Comparison of ENCODE assay signal across 37 cellular contexts in genomic region chr12:7844131-7844530, GRCh38. TPM values are rescaled to one million over a fixed set of nuclear protein-coding genes. Genes with fewer than 3 reads are reported as not detected.
DNase-seq lines count a peak whose midpoint lies in the region; ATAC-seq, FAIRE-seq and TF ChIP-seq lines count a peak whose summit lies in the region.
"Had no signal": no experiment of that assay in that cellular context is flagged by ENCODE, and none has a peak within 500 bp of the region (broad histone marks: within the 10 kb centered on the region; RNA-seq: fewer than 3 reads in every experiment).

No MANE protein-coding gene starts in this region.

- 0 out of 2 replicates have a peak overlapping the region, but pooled peaks have one; percentile 6 for H2BK20ac ChIP-seq in H1 (ENCODE audit: low read length)

- no peak overlapping the region for H4K8ac ChIP-seq in H1 (ENCODE audit: extremely low read depth, insufficient read depth, low read length)

- H3K27ac ChIP-seq in HUES6 (ENCODE audit: low read depth, low read length) (peak overlapping the region; percentile 59; the same call in 1 of the 2 replicates), H1 (ENCODE audit: low read depth, low read length) (no peak overlapping the region), tibial nerve (no peak overlapping the region)
- H3K27ac ChIP-seq: A549, left ventricle myocardium inferior, SK-N-MC, suprapubic skin had no signal

- no peak overlapping the region for H3K56ac ChIP-seq in H1 (replicated peaks; ENCODE audit: insufficient read length, low read depth, low read length)

- H3K4me3 Mint-ChIP-seq in CD14-positive monocyte (no peak overlapping the region), neural crest cell (no peak overlapping the region)
- H3K4me3 Mint-ChIP-seq: activated T-helper 1 cell treated with anti-CD3 and anti-CD28 coated beads, Interleukin-12 subunit alpha, Interleukin-12 subunit beta, Interleukin-2, Interleukin-4 antibody, amounts not matched to agents 30 ng/mL and 10 ng/mL and 1 ng/mL, durations not matched to agents 14 hours and 24 hours and 36 hours; T-helper 1 cell treated with Interleukin-12 subunit alpha and Interleukin-12 subunit beta and Interleukin-4 antibody, amounts not matched to agents 30 μg/mL and 1 μg/mL, for 36 hours had no signal

- TF ChIP-seq POLR2A in H1 (IDR thresholded peaks at IDR 0.05; ENCODE audit: control extremely low read depth in 1 of 2, low read depth in 2 of 2, low read length in 2 of 2) (no peak), tibial nerve (IDR thresholded peaks at IDR 0.05) (no peak)

- no peak overlapping the region for H2BK5ac ChIP-seq in H1 (ENCODE audit: low read depth, low read length)

- H3K27ac Mint-ChIP-seq in CD14-positive monocyte (peak overlapping the region; percentile 81 to 89 (median 86)), neural crest cell (ENCODE audit: unreplicated experiment) (peak overlapping the region; percentile 21)

- no peak for TF ChIP-seq CTCF in CD14-positive monocyte (IDR thresholded peaks at IDR 0.05)
- TF ChIP-seq CTCF in H1 (IDR thresholded peaks at IDR 0.05; ENCODE audit: control extremely low read depth in 1 of 3, insufficient read depth in 1 of 3, low read depth in 1 of 3, low read length in 3 of 3), result no peak
- TF ChIP-seq CTCF in neural crest cell (conservative IDR thresholded peaks at IDR 0.05), result no peak
- TF ChIP-seq CTCF in tibial nerve (IDR thresholded peaks at IDR 0.05), result no peak

- H3K18ac ChIP-seq in H1 (ENCODE audit: extremely low read depth, low read length), result no peak overlapping the region

- peaks cover 0 to 2% (median 0%) of the 10 kb centered on the region in 7 donors for H3K9me3 Mint-ChIP-seq in CD14-positive monocyte
- no peaks in the 10 kb centered on the region for H3K9me3 Mint-ChIP-seq in neural crest cell
- H3K9me3 Mint-ChIP-seq: activated CD4-positive, alpha-beta memory T cell treated with anti-CD3 and anti-CD28 coated beads, Interleukin-2, amount 10 ng/mL, durations not matched to agents 7 days and 5 days; activated T-helper 1 cell treated with anti-CD3 and anti-CD28 coated beads, Interleukin-12 subunit alpha, Interleukin-12 subunit beta, Interleukin-2, Interleukin-4 antibody, amounts not matched to agents 30 ng/mL and 10 ng/mL and 1 ng/mL, durations not matched to agents 14 hours and 24 hours and 36 hours; CD4-positive, alpha-beta memory T cell; naive thymus-derived CD8-positive, alpha-beta T cell; T-helper 1 cell treated with Interleukin-12 subunit alpha and Interleukin-12 subunit beta and Interleukin-4 antibody, amounts not matched to agents 30 μg/mL and 1 μg/mL, for 36 hours had no signal

- no peak overlapping the region for H2BK120ac ChIP-seq in H1 (replicated peaks; ENCODE audit: low read depth, low read length)

- no peak overlapping the region for H4K5ac ChIP-seq in H1 (ENCODE audit: insufficient read length, low read depth, low read length)

- H3K79me2 ChIP-seq in H1 (ENCODE audit: control insufficient read depth in 1 of 2, insufficient read depth in 2 of 2, low read length in 2 of 2), result no peaks in the 10 kb centered on the region

- ATAC-seq in left lobe of liver, result no peak
- ATAC-seq: A549, PC-3 had no signal

- TF ChIP-seq RAD21 in H1 (IDR thresholded peaks at IDR 0.05 in 1 of 2, conservative IDR thresholded peaks at IDR 0.05 in 1 of 2; ENCODE audit: low read depth in 2 of 2, low read length in 2 of 2), result no peak

- FAIRE-seq in H1 (lab: Jason Lieb, UNC), result no peak
- FAIRE-seq: A549, small intestine had no signal

- POLR2A ChIA-PET in H1 (lab: Charles Lee; ENCODE audit: partially characterized antibody), result interaction anchor here (1.0 kb wide), 1 partner anchor 62 kb away, joined by 3 read pairs; no protein-coding TSS in a partner anchor

- TF ChIP-seq EP300 in H1 (IDR thresholded peaks at IDR 0.05; ENCODE audit: borderline replicate concordance in 1 of 2, low read depth in 2 of 2, low read length in 2 of 2) (no peak), tibial nerve (IDR thresholded peaks at IDR 0.05) (no peak)

- peaks cover 25% of the 10 kb centered on the region for H3K4me1 ChIP-seq in HUES6 (ENCODE audit: control insufficient read depth, insufficient read depth, low read length)
- H3K4me1 ChIP-seq in H1 (replicated peaks in 1 of 4; ENCODE audit: control insufficient read depth in 3 of 4, insufficient read depth in 4 of 4, low read length in 3 of 4), result peaks cover 0 to 5% (median 3%) of the 10 kb centered on the region in 4 experiments; a peak in 3 of 7 replicates
- peaks cover 0 to 9% (median 0%) of the 10 kb centered on the region in 4 donors for H3K4me1 ChIP-seq in tibial nerve
- H3K4me1 ChIP-seq: A549, left ventricle myocardium inferior, suprapubic skin had no signal

- H3K4ac ChIP-seq in H1 (replicated peaks; ENCODE audit: insufficient read length, low read depth, low read length), result no peak overlapping the region

- H3K23ac ChIP-seq in H1 (ENCODE audit: insufficient read length), result no peak overlapping the region

- H3K36me3 Mint-ChIP-seq in CD14-positive monocyte, result no peaks in the 10 kb centered on the region
- no peaks in the 10 kb centered on the region for H3K36me3 Mint-ChIP-seq in neural crest cell (ENCODE audit: low read depth)
- H3K36me3 Mint-ChIP-seq: CD4-positive, alpha-beta memory T cell had no signal

- H3K4me3 ChIP-seq in HUES6 (ENCODE audit: low read depth, low read length), result peak overlapping the region; percentile 41; the same call in 1 of the 2 replicates
- H3K4me3 ChIP-seq in H1 (ENCODE audit: extremely low read depth in 1 of 4, insufficient read depth in 2 of 4, low read depth in 3 of 4, low read length in 4 of 4), result no peak overlapping the region
- no peak overlapping the region for H3K4me3 ChIP-seq in tibial nerve
- H3K4me3 ChIP-seq: A549, GM12878, left ventricle myocardium inferior, SK-N-MC, suprapubic skin had no signal

- H2BK15ac ChIP-seq in H1 (ENCODE audit: low read length), result no peak overlapping the region

- H3K23me2 ChIP-seq in H1 (ENCODE audit: low read depth, low read length), result no peaks in the 10 kb centered on the region

- H3K27me3 Mint-ChIP-seq in CD14-positive monocyte (ENCODE audit: low read depth in 3 of 3), result peaks cover 0 to 7% (median 0%) of the 10 kb centered on the region in 3 donors
- H3K27me3 Mint-ChIP-seq in neural crest cell (ENCODE audit: low read depth), result peaks cover 7% of the 10 kb centered on the region

- intact Hi-C loops in CD14-positive monocyte (cut with micrococcal nuclease), result no loop called here

- H3K4me1 Mint-ChIP-seq in CD14-positive monocyte (peaks cover 31% of the 10 kb centered on the region), neural crest cell (peaks cover 26% of the 10 kb centered on the region)

- no peak overlapping the region for H2BK12ac ChIP-seq in H1 (ENCODE audit: low read depth, low read length)

- DNase-seq in CD14-positive monocyte (ENCODE audit: low spot score) (no peak), H1 (ENCODE audit: low read depth in 1 of 2, low spot score in 2 of 2) (no peak), neural crest cell (ENCODE audit: low read depth, low spot score) (no peak), midbrain (lab: John Stamatoyannopoulos, UW) (no peak), left lobe of liver (ENCODE audit: low spot score) (no peak), tibial nerve (ENCODE audit: low spot score in 2 of 2) (no peak)
- no peak for DNase-seq in activated naive CD4-positive, alpha-beta T cell (lab: John Stamatoyannopoulos, UW)
- DNase-seq: activated CD4-positive, alpha-beta memory T cell treated with anti-CD3 and anti-CD28 coated beads, Interleukin-2, amount 10 ng/mL, durations not matched to agents 7 days and 5 days; activated CD4-positive, CD25-positive, alpha-beta regulatory T cell treated with anti-CD3 and anti-CD28 coated beads, Interleukin-2, amount 50 U/mL, for 72 hours; activated CD8-positive, alpha-beta memory T cell treated with anti-CD3 and anti-CD28 coated beads, Interleukin-2, amount 50 U/mL, for 4 hours; activated naive CD4-positive, alpha-beta T cell treated with anti-CD3 and anti-CD28 coated beads, Interleukin-2, amount 50 U/mL, for 16 hours; amygdala; EL; glutamatergic neuron; HCEC 1CT; islet precursor cell; Kasumi-1; left ventricle myocardium inferior; NCI-H1417; NCI-H2029; NCI-H524; NK-92 treated with Interleukin-12 subunit alpha and Interleukin-12 subunit beta, amount 100 ng/mL, for 24 hours; PC-3; small intestine; stimulated activated CD4-positive, alpha-beta T cell treated with anti-CD3 and anti-CD28 coated beads, Interleukin-1b, Interleukin-23, amount 100 ng/mL, for 48 hours; stimulated activated naive CD4-positive, alpha-beta T cell treated with Interleukin-2 at 50 U/mL for 16 hours had no signal

- H3K9ac ChIP-seq in HUES6 (ENCODE audit: low read length), result peak overlapping the region; percentile 43
- no peak overlapping the region for H3K9ac ChIP-seq in H1 (replicated peaks in 1 of 4; ENCODE audit: extremely low read depth in 1 of 4, low read depth in 3 of 4, low read length in 3 of 4)

- H3K9me3 ChIP-seq in HUES6 (ENCODE audit: control insufficient read depth, insufficient read depth, low read depth, low read length) (peaks cover 2% of the 10 kb centered on the region; the same call in 1 of the 2 replicates), H1 (ENCODE audit: insufficient read depth in 2 of 2, low read depth in 1 of 2, low read length in 1 of 2) (no peaks in the 10 kb centered on the region), tibial nerve (no peaks in the 10 kb centered on the region)
- H3K9me3 ChIP-seq: A549, left ventricle myocardium inferior, suprapubic skin had no signal

- CTCF ChIA-PET in H1 (lab: Charles Lee; ENCODE audit: partially characterized antibody), result interaction anchor here (0.6 to 3.5 kb wide), 3 partner anchors 12 to 234 kb away, joined by 3 to 15 read pairs (median 3); no protein-coding TSS in a partner anchor

- H2AFZ ChIP-seq in H1 (ENCODE audit: low read length), result no peak overlapping the region

- no peak overlapping the region for H3K4me2 ChIP-seq in H1 (ENCODE audit: insufficient read depth in 1 of 2, low read depth in 2 of 2, low read length in 2 of 2)
- H3K4me2 ChIP-seq: A549 had no signal

- whole genome bisulfite sequencing in H1 (ENCODE audit: extremely low coverage in 1 of 2, insufficient coverage in 1 of 2, insufficient read length in 1 of 2, insufficient replicate concordance in 2 of 2, low coverage in 1 of 2, low lambda C conversion rate in 2 of 2, missing lambda C conversion rate in 1 of 2), 2 experiments, result 81% methylated on average over 5 of the region's 5 CpGs; no CpG with 5 or more reads in 1 of the 2 experiments
- 46 to 51% methylated on average over 5 of the region's 5 CpGs for whole genome bisulfite sequencing in tibial nerve, 2 donors

- no peak overlapping the region for H3K14ac ChIP-seq in H1 (ENCODE audit: insufficient read length)

- H3K36me3 ChIP-seq in HUES6 (ENCODE audit: control insufficient read depth, insufficient read depth, low read length) (no peaks in the 10 kb centered on the region), H1 (ENCODE audit: control insufficient read depth in 2 of 4, insufficient read depth in 4 of 4, low read length in 3 of 4) (no peaks in the 10 kb centered on the region), tibial nerve (no peaks in the 10 kb centered on the region)
- H3K36me3 ChIP-seq: left ventricle myocardium inferior, suprapubic skin had no signal

- H4K91ac ChIP-seq in H1 (replicated peaks; ENCODE audit: insufficient read length, low read length), result no peak overlapping the region

- H3K79me1 ChIP-seq in H1 (ENCODE audit: low read depth, low read length), result no peaks in the 10 kb centered on the region

- H2AK5ac ChIP-seq in H1 (ENCODE audit: low read depth, low read length), result no peak overlapping the region

- H3K27me3 ChIP-seq in HUES6 (ENCODE audit: control insufficient read depth, insufficient read depth, low read length) (no peaks in the 10 kb centered on the region), H1 (replicated peaks in 1 of 4; ENCODE audit: control insufficient read depth in 3 of 4, extremely low read depth in 1 of 4, insufficient read depth in 3 of 4, low read length in 3 of 4) (no peaks in the 10 kb centered on the region), tibial nerve (no peaks in the 10 kb centered on the region)

- no peaks in the 10 kb centered on the region for H4K20me1 ChIP-seq in H1 (replicated peaks in 1 of 2; ENCODE audit: control insufficient read depth in 1 of 2, insufficient read depth in 2 of 2, low read length in 2 of 2)

RNA-seq across cellular contexts. Expression of gene SLC2A14, which starts 28.6 kb away (rescaled TPM):
- polyA plus RNA-seq in CD14-positive monocyte, result 1 to 10 TPM in 1 of 2 donors, under 1 TPM in 1; 0.29 to 3.1 TPM
- 18.2 and 19.3 TPM in 2 replicates for total RNA-seq in H1 (2021; fragmentation: NEBNext Ultra II Directional; extraction: Animal tissue kit (Norgen Biotek cat#: 25700))
- polyA plus RNA-seq in H1 (2011; rRNA removed), result 10.1 and 11.1 TPM in 2 replicates
- polyA plus RNA-seq in H1 (2011; cell fraction: cytosol; rRNA removed), result 10.7 TPM
- 6.0 TPM for polyA plus RNA-seq in H1 (2011; cell fraction: nucleus; rRNA removed)
- polyA plus RNA-seq in H1 (2012, experiment 1 of 2), result 9.0 to 20.2 TPM (median 14.2 TPM) in 4 replicates
- polyA plus RNA-seq in H1 (2012, experiment 2 of 2), result 6.3 TPM
- polyA plus RNA-seq in H1 (2013, experiment 1 of 2), result 9.7 TPM
- polyA plus RNA-seq in H1 (2013, experiment 2 of 2), result 8.7 TPM
- polyA minus RNA-seq in H1 (2011; rRNA and poly(A)+ RNA removed), result 10.8 and 15.7 TPM in 2 replicates
- polyA minus RNA-seq in H1 (2011; cell fraction: cytosol; rRNA and poly(A)+ RNA removed), result 15.4 TPM
- 4.7 TPM for polyA minus RNA-seq in H1 (2011; cell fraction: nucleus; rRNA and poly(A)+ RNA removed)
- total RNA-seq in neural crest cell, result 1.8 and 2.0 TPM in 2 replicates
- 95.3 TPM for total RNA-seq in left lobe of liver
- total RNA-seq in tibial nerve, result 10 to 100 TPM in 1 of 4 donors, 1 to 10 TPM in 2, not detected in 1; 3.7 to 26.7 (median 4.4) TPM
- total RNA-seq: left ventricle myocardium inferior; naive thymus-derived CD8-positive, alpha-beta T cell; PC-3; renal cortical epithelial cell had no signal
- polyA plus RNA-seq: CD4-positive, alpha-beta memory T cell had no signal

RNA-seq across cellular contexts. Expression of gene NANOG, which starts 54.9 kb away (rescaled TPM):
- polyA plus RNA-seq in CD14-positive monocyte (not detected), H1 (2011; rRNA removed) (31.1 and 53.7 TPM in 2 replicates)
- 229 and 231 TPM in 2 replicates for total RNA-seq in H1 (2021; fragmentation: NEBNext Ultra II Directional; extraction: Animal tissue kit (Norgen Biotek cat#: 25700))
- polyA plus RNA-seq in H1 (2011; cell fraction: cytosol; rRNA removed), result 55.4 TPM
- polyA plus RNA-seq in H1 (2011; cell fraction: nucleus; rRNA removed), result 19.7 TPM
- polyA plus RNA-seq in H1 (2012, experiment 1 of 2), result 45.6 to 90.4 TPM (median 54.8 TPM) in 4 replicates
- polyA plus RNA-seq in H1 (2012, experiment 2 of 2), result 18.9 TPM
- polyA plus RNA-seq in H1 (2013, experiment 1 of 2), result 112 TPM
- polyA plus RNA-seq in H1 (2013, experiment 2 of 2), result 114 TPM
- polyA minus RNA-seq in H1 (2011; rRNA and poly(A)+ RNA removed), result 131 and 157 TPM in 2 replicates
- polyA minus RNA-seq in H1 (2011; cell fraction: cytosol; rRNA and poly(A)+ RNA removed), result 44.8 TPM
- 50.6 TPM for polyA minus RNA-seq in H1 (2011; cell fraction: nucleus; rRNA and poly(A)+ RNA removed)
- total RNA-seq in neural crest cell (0.05 TPM in 1 of 2 replicates, not detected in the other), left lobe of liver (0.70 TPM), tibial nerve (under 1 TPM in 3 of 4 donors, not detected in 1; 0.20 to 0.87 (median 0.84) TPM)
- total RNA-seq: activated CD4-positive, alpha-beta memory T cell treated with anti-CD3 and anti-CD28 coated beads, Interleukin-2, amount 10 ng/mL, durations not matched to agents 7 days and 5 days; activated T-helper 1 cell treated with anti-CD3 and anti-CD28 coated beads, Interleukin-12 subunit alpha, Interleukin-12 subunit beta, Interleukin-2, Interleukin-4 antibody, amounts not matched to agents 30 ng/mL and 10 ng/mL and 1 ng/mL, durations not matched to agents 14 hours and 24 hours and 36 hours; CD4-positive, alpha-beta memory T cell; left ventricle myocardium inferior; mononuclear cell; naive thymus-derived CD8-positive, alpha-beta T cell; PC-3; renal cortical epithelial cell had no signal
- polyA plus RNA-seq: A549; CD4-positive, alpha-beta memory T cell; GM12878; small intestine had no signal

Comparison
In these comparisons a context has a peak if more than half of its experiments do, and no peak if none do; other contexts are left out.
1. RNA of gene NANOG, which starts 54.9 kb away (total RNA-seq): 229 to 231 TPM in H1; 0.20 to 0.87 TPM in tibial nerve, 0.70 TPM in left lobe of liver (single experiment) and 0.05 TPM in neural crest cell; every median in the first group is over 100 times any median in the second.